In genomic region chr2:86150502-86150901, GRCh38 we compare ENCODE assay signal across 35 cellular contexts.
"Had no signal": no experiment of that assay in that cellular context is flagged by ENCODE, and none has a peak within 500 bp of the region (broad histone marks: within the 10 kb centered on the region; RNA-seq: fewer than 3 reads in every experiment).

No MANE protein-coding gene starts in this region.

- H2AFZ ChIP-seq: PC-9 had no signal

- FAIRE-seq: bronchial epithelial cell, RCC 7860, TTC549 had no signal

- H3K27ac Mint-ChIP-seq: activated CD4-positive, alpha-beta T cell treated with anti-CD3 and anti-CD28 coated beads, Interleukin-2, amount 10 ng/mL, durations not matched to agents 7 days and 5 days; activated CD8-positive, alpha-beta T cell treated with anti-CD3 and anti-CD28 coated beads, Interleukin-2, amount 10 ng/mL, durations not matched to agents 7 days and 5 days; WTC11 had no signal

- ATAC-seq: activated CD4-positive, alpha-beta T cell treated with anti-CD3 and anti-CD28 coated beads for 36 hours; activated CD4-positive, CD25-positive, alpha-beta regulatory T cell treated with anti-CD3 and anti-CD28 coated beads, Interleukin-2, amount 50 U/mL, for 24 hours; activated CD8-positive, alpha-beta T cell treated with anti-CD3 and anti-CD28 coated beads, Interleukin-2, amount 10 ng/mL, durations not matched to agents 7 days and 5 days; Right ventricle myocardium inferior; WTC11 had no signal

- H3K27ac ChIP-seq: KMS-11, PC-9, RWPE1 had no signal

- H3K27me3 ChIP-seq: adrenal gland had no signal

- H3K4me2 ChIP-seq: KMS-11, PC-9 had no signal

- DNase-seq: activated CD4-positive, alpha-beta T cell treated with anti-CD3 and anti-CD28 coated beads for 36 hours; activated CD4-positive, alpha-beta T cell treated with anti-CD3 and anti-CD28 coated beads, Interleukin-2, amount 10 ng/mL, durations not matched to agents 7 days and 5 days; activated CD4-positive, alpha-beta T cell treated with anti-CD3 and anti-CD28 coated beads, Interleukin-2, amount 50 U/mL, for 48 hours; activated CD8-positive, alpha-beta T cell treated with anti-CD3 and anti-CD28 coated beads, Interleukin-2, amount 10 ng/mL, durations not matched to agents 7 days and 5 days; activated effector memory CD4-positive, alpha-beta T cell treated with anti-CD3 and anti-CD28 coated beads, Interleukin-2, amount 50 U/mL, for 16 hours; activated naive CD4-positive, alpha-beta T cell; activated T-cell treated with anti-CD3 and anti-CD28 coated beads, Interleukin-2, amount 50 U/mL, for 48 hours; caudate nucleus; cerebellar nuclear complex; MM.1S; MV-4-11; NCI-H1092; NCI-H1436 treated with DMSO at 0.1 percent for 48 hours; NCI-H1694 treated with DMSO at 0.1 percent for 48 hours; NCI-H2029 treated with DMSO at 0.1 percent for 48 hours; NCI-H2107; NCI-H2171; NCI-H510A; NCI-H526; NCI-H748 treated with DMSO at 0.1 percent for 48 hours; NK-92 treated with Interleukin-12 subunit alpha and Interleukin-12 subunit beta, amount 100 ng/mL, for 24 hours; PC-9; SIG-M5 had no signal

- H3K9me3 ChIP-seq: adrenal gland had no signal

- H3K4me1 ChIP-seq: adrenal gland had no signal

- H3K9me3 Mint-ChIP-seq: activated CD4-positive, alpha-beta T cell treated with anti-CD3 and anti-CD28 coated beads, Interleukin-2, amount 10 ng/mL, durations not matched to agents 7 days and 5 days; activated naive CD4-positive, alpha-beta T cell treated with anti-CD3 and anti-CD28 coated beads, Interleukin-2, amount 50 U/mL, for 24 hours; brain; T-helper 2 cell treated with Interferon-gamma antibody and Interleukin-4, amounts not matched to agents 5 μg/mL and 100 μg/mL, for 36 hours; WTC11 had no signal

- H3K27me3 Mint-ChIP-seq: activated CD4-positive, alpha-beta T cell treated with anti-CD3 and anti-CD28 coated beads for 36 hours; activated CD4-positive, alpha-beta T cell treated with anti-CD3 and anti-CD28 coated beads, Interleukin-2, amount 10 ng/mL, durations not matched to agents 7 days and 5 days; activated naive CD4-positive, alpha-beta T cell treated with anti-CD3 and anti-CD28 coated beads, Interleukin-2, amount 50 U/mL, for 24 hours; brain had no signal

- H3K4me3 ChIP-seq: adrenal gland, PC-9 had no signal

- H3K4me3 Mint-ChIP-seq: activated CD4-positive, alpha-beta T cell treated with anti-CD3 and anti-CD28 coated beads for 36 hours; activated CD4-positive, alpha-beta T cell treated with anti-CD3 and anti-CD28 coated beads, Interleukin-2, amount 10 ng/mL, durations not matched to agents 7 days and 5 days; activated CD8-positive, alpha-beta T cell treated with anti-CD3 and anti-CD28 coated beads, Interleukin-2, amount 10 ng/mL, durations not matched to agents 7 days and 5 days; activated naive CD4-positive, alpha-beta T cell treated with anti-CD3 and anti-CD28 coated beads, Interleukin-2, amount 50 U/mL, for 24 hours; brain; T-helper 2 cell treated with Interferon-gamma antibody and Interleukin-4, amounts not matched to agents 5 μg/mL and 100 μg/mL, for 36 hours; WTC11 had no signal

- H3K4me1 Mint-ChIP-seq: activated naive CD4-positive, alpha-beta T cell treated with anti-CD3 and anti-CD28 coated beads, Interleukin-2, amount 50 U/mL, for 24 hours; brain; WTC11 had no signal

- H3K9ac ChIP-seq: KMS-11 had no signal
